In genomic region chr2:20100711-20101110, GRCh38 we compare ENCODE assay signal across 6 cellular contexts.
"Had no signal": no experiment of that assay in that cellular context is flagged by ENCODE, and none has a peak within 500 bp of the region (broad histone marks: within the 10 kb centered on the region; RNA-seq: fewer than 3 reads in every experiment).

No MANE protein-coding gene starts in this region.

- H2AFZ ChIP-seq: GM23248 had no signal

- H3K4me1 ChIP-seq: HAP-1 had no signal

- H3K9me3 Mint-ChIP-seq: HFFc6 had no signal

- H3K4me3 Mint-ChIP-seq: HFFc6, IgD-negative memory B cell had no signal

- H3K9ac ChIP-seq: GM23248 had no signal

- H3K27ac Mint-ChIP-seq: HFFc6 had no signal

- DNase-seq: GM23248, GOT3, H7, HFFc6 had no signal

- H3K36me3 Mint-ChIP-seq: IgD-negative memory B cell had no signal

- H3K9me3 ChIP-seq: HAP-1 had no signal

- H3K36me3 ChIP-seq: HAP-1 had no signal

- H3K4me3 ChIP-seq: GM23248, HAP-1 had no signal
